24 cellular contexts compared by ENCODE assay signal in genomic region chr1:2934642-2935081, GRCh38.
"Had no signal": no experiment of that assay in that cellular context is flagged by ENCODE, and none has a peak within 500 bp of the region (broad histone marks: within the 10 kb centered on the region; RNA-seq: fewer than 3 reads in every experiment).

No MANE protein-coding gene starts in this region.

- ATAC-seq: foreskin keratinocyte; gastroesophageal sphincter; heart left ventricle; naive thymus-derived CD8-positive, alpha-beta T cell; pancreas; stimulated activated memory B cell treated with anti-CD40 and anti-IgM and Interleukin-4, amounts not matched to agents 10 μg/mL and 1 μg/mL and 100 μg/mL, for 72 hours; stimulated activated naive CD8-positive, alpha-beta T cell treated with anti-CD3 and anti-CD28 coated beads, Interleukin-15, Interleukin-2, amounts not matched to agents 100 U/mL and 50 U/mL, for 24 hours had no signal

- H3K9me3 ChIP-seq: pancreas, sigmoid colon, testis, upper lobe of left lung had no signal

- H3K4me1 ChIP-seq: esophagus muscularis mucosa, foreskin keratinocyte, gastroesophageal sphincter, heart left ventricle, pancreas, sigmoid colon, testis, tibial artery, upper lobe of left lung had no signal

- H3K27ac ChIP-seq: coronary artery, esophagus muscularis mucosa, foreskin keratinocyte, gastroesophageal sphincter, heart left ventricle, pancreas, sigmoid colon, testis, tibial artery, upper lobe of left lung had no signal

- DNase-seq: dermis blood vessel endothelial cell; effector memory CD4-positive, alpha-beta T cell; foreskin keratinocyte; hippocampal formation; kidney glomerular epithelial cell; nephron progenitor cell; occipital lobe; sigmoid colon; stimulated activated CD4-positive, alpha-beta T cell treated with anti-CD3 and anti-CD28 coated beads, Interleukin-4, amount 100 ng/mL, for 4 hours; stimulated activated naive CD8-positive, alpha-beta T cell treated with anti-CD3 and anti-CD28 coated beads, Interleukin-15, Interleukin-2, amounts not matched to agents 100 U/mL and 50 U/mL, for 24 hours; substantia nigra; testis; tibial artery had no signal

- H3K27me3 ChIP-seq: foreskin keratinocyte, pancreas, testis, upper lobe of left lung had no signal

- FAIRE-seq: endothelial cell of umbilical vein, islet of Langerhans, pancreas, urothelium cell line had no signal

- H3K36me3 ChIP-seq: esophagus muscularis mucosa, gastroesophageal sphincter, heart left ventricle, pancreas, sigmoid colon, tibial artery, upper lobe of left lung had no signal

- H3K4me3 ChIP-seq: coronary artery, esophagus muscularis mucosa, gastroesophageal sphincter, heart left ventricle, pancreas, sigmoid colon, testis, tibial artery, upper lobe of left lung had no signal
